8 cellular contexts compared by ENCODE assay signal in the genomic region with DNA sequence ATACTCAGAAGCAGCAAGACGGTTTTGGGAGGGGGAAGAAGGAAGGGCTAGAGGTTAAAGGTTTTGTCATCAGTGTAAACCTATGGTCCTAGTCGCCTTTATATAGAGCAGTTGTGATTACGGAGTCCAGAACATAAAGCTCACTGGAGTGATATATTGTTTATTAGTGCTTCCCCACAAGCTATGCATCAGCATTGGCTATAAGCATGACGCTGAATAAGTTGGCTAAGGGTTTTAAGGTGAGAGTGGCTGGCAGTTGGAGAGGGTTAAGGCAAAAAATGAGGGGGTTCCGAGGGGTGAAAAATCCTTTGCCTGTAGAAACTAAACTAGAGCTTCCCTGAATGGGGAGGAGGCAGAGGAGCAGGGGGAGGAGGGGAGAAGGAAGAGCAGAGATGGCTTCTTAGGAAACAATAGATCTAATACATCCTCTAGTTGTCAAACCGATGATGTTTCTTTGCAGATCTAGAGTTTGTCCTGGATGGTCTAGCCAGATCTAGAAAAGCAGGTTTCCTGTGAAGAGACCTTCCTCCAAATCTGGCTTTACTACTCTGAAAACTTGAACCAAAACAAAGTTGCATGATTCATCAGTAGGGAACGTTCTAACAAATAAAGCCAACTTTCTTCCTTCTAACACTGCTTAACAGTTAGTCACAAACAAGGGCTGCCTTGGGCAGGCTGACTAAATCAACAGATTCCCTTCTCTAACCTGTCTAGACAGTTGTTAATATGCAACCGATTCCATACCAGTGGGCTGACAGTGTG. TPM values are rescaled to one million over a fixed set of nuclear protein-coding genes. Genes with fewer than 3 reads are reported as not detected.
A peak's percentile ranks its signal among the peaks of the same experiment; 100 is the strongest.
DNase-seq lines count a peak whose midpoint lies in the region; ATAC-seq, FAIRE-seq and TF ChIP-seq lines count a peak whose summit lies in the region.

No MANE protein-coding gene starts in this region.

- no peak for ATAC-seq in HG03521 (IDR thresholded peaks at IDR 0.05; ENCODE audit: unreplicated experiment)

- H3K4me1 ChIP-seq in HAP-1 (peaks cover 40% of the 10 kb centered on the region), neuron (ENCODE audit: insufficient read depth, low read length) (peaks cover 44% of the 10 kb centered on the region)

- in situ Hi-C loops in HAP-1 (cut with MboI; ENCODE audit: low sequenced_read_pairs) = loop anchor here (10.0 to 25.0 kb wide), 2 partner anchors 178 to 299 kb away; no protein-coding TSS in a partner anchor
- in situ Hi-C loops in GM13977 (cut with MboI; ENCODE audit: low pct_unique_long_range_greater_than_20kb, low sequenced_read_pairs, unreplicated experiment) = no loop called here

- H3K36me3 ChIP-seq in HAP-1 (replicated peaks) (no peaks in the 10 kb centered on the region), neuron (ENCODE audit: insufficient read depth, low read length) (no peaks in the 10 kb centered on the region)

- H3K4me3 ChIP-seq in HAP-1 (peak overlapping the region; percentile 66), fibroblast of villous mesenchyme (ENCODE audit: low read depth, low read length) (peak overlapping the region; percentile 85), neuron (ENCODE audit: low read length) (peak overlapping the region; percentile 79)

- DNase-seq in AG08395 (ENCODE audit: low spot score) (peak; percentile 61), HAP-1 (ENCODE audit: low spot score in 2 of 2) (no peak), fibroblast of villous mesenchyme (ENCODE audit: low read depth) (peak; percentile 83), GM13977 (ENCODE audit: low spot score) (no peak), D721Med (ENCODE audit: insufficient read length, low spot score) (no peak)
- DNase-seq in activated CD4-positive, alpha-beta T cell treated with anti-CD3 and anti-CD28 coated beads, Interleukin-2, amount 50 U/mL, for 4 hours = peak; percentile 36 to 44

- H3K27me3 ChIP-seq in HAP-1 (ENCODE audit: low read depth) = no peaks in the 10 kb centered on the region
- H3K27me3 ChIP-seq in neuron (ENCODE audit: insufficient read depth, low read length) = no peaks in the 10 kb centered on the region

- FAIRE-seq in D721Med (lab: Jason Lieb, UNC) = no peak

- TF ChIP-seq CTCF in fibroblast of villous mesenchyme (IDR thresholded peaks at IDR 0.05; ENCODE audit: insufficient read depth, low read depth, low read length) (no peak), GM13977 (IDR thresholded peaks at IDR 0.05; ENCODE audit: extremely low read depth, insufficient read depth, missing control alignments) (no peak), D721Med (IDR thresholded peaks at IDR 0.05; ENCODE audit: insufficient read depth, missing control alignments) (no peak)

- H2AFZ ChIP-seq in neuron (ENCODE audit: low read depth, low read length) = no peak overlapping the region

- no peaks in the 10 kb centered on the region for H3K9me3 ChIP-seq in HAP-1
- no peaks in the 10 kb centered on the region for H3K9me3 ChIP-seq in neuron (ENCODE audit: low read length)

RNA-seq across cellular contexts. Expression of gene KLF7, which starts 2.5 kb away (rescaled TPM):
- total RNA-seq in fibroblast of villous mesenchyme = 26.4 and 28.1 TPM in 2 replicates

Comparison
In these comparisons a context has a peak if more than half of its experiments do, and no peak if none do; other contexts are left out.
1. DNase-seq: peak in AG08395 (single experiment), activated CD4-positive, alpha-beta T cell treated with anti-CD3 and anti-CD28 coated beads, Interleukin-2, amount 50 U/mL, for 4 hours (2 of 2) and fibroblast of villous mesenchyme (single experiment); none in HAP-1 (0 of 2), GM13977 (single experiment) and D721Med (single experiment).
2. Peak in every context shown above with its lines, with median percentiles within 50 percentile points of each other: H3K4me3 ChIP-seq.